Comparison of ENCODE assay signal across 33 cellular contexts in genomic region chr19:52567921-52568320, GRCh38. TPM values are rescaled to one million over a fixed set of nuclear protein-coding genes. Genes with fewer than 3 reads are reported as not detected.
DNase-seq lines count a peak whose midpoint lies in the region; FAIRE-seq and TF ChIP-seq lines count a peak whose summit lies in the region.
"Had no signal": no experiment of that assay in that cellular context is flagged by ENCODE, and none has a peak within 500 bp of the region (broad histone marks: within the 10 kb centered on the region; RNA-seq: fewer than 3 reads in every experiment).

No MANE protein-coding gene starts in this region.

- H3K9me3 ChIP-seq in trophoblast cell (ENCODE audit: insufficient read depth, low read depth, low read length) = no peaks in the 10 kb centered on the region
- peaks cover 5% of the 10 kb centered on the region for H3K9me3 ChIP-seq in osteoblast (ENCODE audit: low read depth, low read length)
- H3K9me3 ChIP-seq: BE2C had no signal

- DNase-seq in bronchial epithelial cell (ENCODE audit: low read depth) (peak; percentile 34), epithelial cell of esophagus (ENCODE audit: low read depth) (peak; percentile 13), trophoblast cell (peak; percentile 93 to 95), NCI-H2107 (lab: John Stamatoyannopoulos, UW) (no peak), osteoblast (ENCODE audit: insufficient read length, low spot score, missing footprints) (no peak)
- no peak for DNase-seq in activated CD4-positive, alpha-beta T cell treated with anti-CD3 and anti-CD28 coated beads, Interleukin-2, amount 50 U/mL, for 4 hours
- DNase-seq: 8988T; ACHN; AML-193; BE2C; C1 segment of cervical spinal cord; Caco-2; Calu3; CD4-positive, alpha-beta memory T cell; CD4-positive, alpha-beta T cell; CD4-positive, CD25-positive, alpha-beta regulatory T cell; CD8-positive, alpha-beta memory T cell; CD8-positive, alpha-beta T cell; COR-L47; DMS 273 treated with DMSO at 0.1 percent for 48 hours; DMS153; DMS53; DMS79; DMS79 treated with DMSO at 0.1 percent for 48 hours; DND-41; EL had no signal

- no peak overlapping the region for H3K18ac ChIP-seq in trophoblast cell (ENCODE audit: low read length)

- no peak overlapping the region for H2AFZ ChIP-seq in trophoblast cell (ENCODE audit: insufficient read depth, low read length, poor library complexity)
- no peak overlapping the region for H2AFZ ChIP-seq in osteoblast (ENCODE audit: low read length)

- no peak overlapping the region for H4K12ac ChIP-seq in trophoblast cell (ENCODE audit: low read depth, low read length)

- peaks cover 0 to 3% of the 10 kb centered on the region in 2 experiments for H3K4me1 ChIP-seq in trophoblast cell (ENCODE audit: control insufficient read depth in 1 of 2, insufficient read depth in 2 of 2, low read length in 2 of 2)
- H3K4me1 ChIP-seq in osteoblast (ENCODE audit: insufficient read depth, low read length) = peaks cover 3% of the 10 kb centered on the region
- H3K4me1 ChIP-seq: A549, BE2C had no signal

- no peak overlapping the region for H3K4me3 ChIP-seq in bronchial epithelial cell (ENCODE audit: low read depth, low read length)
- no peak overlapping the region for H3K4me3 ChIP-seq in epithelial cell of esophagus (ENCODE audit: low read length)
- no peak overlapping the region for H3K4me3 ChIP-seq in trophoblast cell (ENCODE audit: low read depth, low read length)
- no peak overlapping the region for H3K4me3 ChIP-seq in osteoblast (ENCODE audit: insufficient read depth, low read length)
- H3K4me3 ChIP-seq: A549; BLaER1; BLaER1 treated with 17β-estradiol and CSF1 and Interleukin-3, amounts not matched to agents 10 nM and 100 nM had no signal

- H3K27ac ChIP-seq in trophoblast cell (ENCODE audit: low read depth, low read length) (no peak overlapping the region), osteoblast (ENCODE audit: low read depth, low read length) (no peak overlapping the region)
- H3K27ac ChIP-seq: 22Rv1; A549; BLaER1; BLaER1 treated with 17β-estradiol and CSF1 and Interleukin-3, amounts not matched to agents 10 nM and 100 nM; C4-2B had no signal

- H2BK12ac ChIP-seq in trophoblast cell (ENCODE audit: low read length) = no peak overlapping the region

- H4K8ac ChIP-seq in trophoblast cell (ENCODE audit: low read depth, low read length) = no peak overlapping the region

- no peak overlapping the region for H2BK5ac ChIP-seq in trophoblast cell (ENCODE audit: low read depth, low read length, poor library complexity)

- H3K14ac ChIP-seq in trophoblast cell (ENCODE audit: low read length) = no peak overlapping the region

- H3K9ac ChIP-seq in trophoblast cell (ENCODE audit: low read length) = no peak overlapping the region
- H3K9ac ChIP-seq: BLaER1; BLaER1 treated with 17β-estradiol and CSF1 and Interleukin-3, amounts not matched to agents 10 nM and 100 nM had no signal

- H4K91ac ChIP-seq in trophoblast cell (ENCODE audit: low read depth, low read length) = no peak overlapping the region

- H3K36me3 ChIP-seq in bronchial epithelial cell (ENCODE audit: control insufficient read depth, insufficient read depth, low read length) (peaks cover 2% of the 10 kb centered on the region), trophoblast cell (ENCODE audit: control insufficient read depth in 1 of 2, insufficient read depth in 2 of 2, low read length in 2 of 2) (peaks cover 3 to 8% of the 10 kb centered on the region in 2 experiments), osteoblast (ENCODE audit: insufficient read depth, low read length) (peaks cover 15% of the 10 kb centered on the region)
- H3K36me3 ChIP-seq: BE2C had no signal

- no peaks in the 10 kb centered on the region for H3K27me3 ChIP-seq in bronchial epithelial cell (ENCODE audit: control insufficient read depth, insufficient read depth, low read length)
- no peaks in the 10 kb centered on the region for H3K27me3 ChIP-seq in trophoblast cell (ENCODE audit: insufficient read depth, low read length)
- no peaks in the 10 kb centered on the region for H3K27me3 ChIP-seq in osteoblast (ENCODE audit: insufficient read depth, low read length)
- H3K27me3 ChIP-seq: BE2C; BLaER1; BLaER1 treated with 17β-estradiol and CSF1 and Interleukin-3, amounts not matched to agents 10 nM and 100 nM had no signal

- no peak overlapping the region for H2AK5ac ChIP-seq in trophoblast cell (ENCODE audit: low read length)

- H3K4ac ChIP-seq in trophoblast cell (ENCODE audit: low read depth, low read length) = no peak overlapping the region

- H3K79me2 ChIP-seq in trophoblast cell (ENCODE audit: control insufficient read depth, insufficient read depth, low read length, poor library complexity) (peaks cover 5% of the 10 kb centered on the region), osteoblast (ENCODE audit: insufficient read depth, low read length) (peaks cover 16% of the 10 kb centered on the region)

- FAIRE-seq in bronchial epithelial cell (lab: Jason Lieb, UNC) = no peak
- FAIRE-seq: A204.1, A549, D721Med had no signal

- TF ChIP-seq CTCF in bronchial epithelial cell (IDR thresholded peaks at IDR 0.05; ENCODE audit: insufficient read depth, low read length, severe bottlenecking) = no peak
- TF ChIP-seq CTCF in epithelial cell of esophagus (IDR thresholded peaks at IDR 0.05; ENCODE audit: insufficient read depth, low read depth, low read length, missing control alignments) = no peak
- TF ChIP-seq CTCF in osteoblast (IDR thresholded peaks at IDR 0.05; ENCODE audit: extremely low read depth, low read depth, low read length) = no peak

- H4K20me1 ChIP-seq in osteoblast (ENCODE audit: insufficient read depth, low read length) = peaks cover 3% of the 10 kb centered on the region
- H4K20me1 ChIP-seq: BLaER1 treated with 17β-estradiol and CSF1 and Interleukin-3, amounts not matched to agents 10 nM and 100 nM had no signal

- H3K79me1 ChIP-seq in trophoblast cell (ENCODE audit: low read length) = peaks cover 10% of the 10 kb centered on the region

- H2BK120ac ChIP-seq in trophoblast cell (ENCODE audit: insufficient read depth, low read length, poor library complexity) = no peak overlapping the region

- no peak overlapping the region for H3K23ac ChIP-seq in trophoblast cell (ENCODE audit: low read length)

- H3K4me2 ChIP-seq in trophoblast cell (ENCODE audit: low read length) (no peak overlapping the region), osteoblast (ENCODE audit: insufficient read depth, low read length) (no peak overlapping the region)
- H3K4me2 ChIP-seq: A549; BLaER1; BLaER1 treated with 17β-estradiol and CSF1 and Interleukin-3, amounts not matched to agents 10 nM and 100 nM had no signal

- WGBS in trophoblast cell (ENCODE audit: extremely low coverage, insufficient coverage, insufficient read length) = no CpG with 5 or more reads among the region's 14 CpGs

RNA-seq across cellular contexts. Expression of gene ZNF701, which starts 2.2 kb away (rescaled TPM):
- total RNA-seq in bronchial epithelial cell (11.6 and 15.6 TPM in 2 replicates), osteoblast (14.5 and 17.7 TPM in 2 replicates)
- 13.8 and 14.2 TPM in 2 replicates for polyA plus RNA-seq in trophoblast cell (2013)
- total RNA-seq: Calu3 had no signal

RNA-seq across cellular contexts. Expression of gene ZNF808, which starts 40.5 kb away (rescaled TPM):
- total RNA-seq in bronchial epithelial cell = 12.6 and 17.0 TPM in 2 replicates
- 7.6 and 9.1 TPM in 2 replicates for polyA plus RNA-seq in trophoblast cell (2013)
- 17.0 and 19.7 TPM in 2 replicates for total RNA-seq in osteoblast
- total RNA-seq: Calu3 had no signal

Comparison
In these comparisons a context has a peak if more than half of its experiments do, and no peak if none do; other contexts are left out.
1. DNase-seq: peak in bronchial epithelial cell (single experiment), epithelial cell of esophagus (single experiment) and trophoblast cell (2 of 2); none in activated CD4-positive, alpha-beta T cell treated with anti-CD3 and anti-CD28 coated beads, Interleukin-2, amount 50 U/mL, for 4 hours (0 of 2), NCI-H2107 (single experiment) and osteoblast (single experiment).